ENCODE assay signal across 1 cellular context in the genomic region with DNA sequence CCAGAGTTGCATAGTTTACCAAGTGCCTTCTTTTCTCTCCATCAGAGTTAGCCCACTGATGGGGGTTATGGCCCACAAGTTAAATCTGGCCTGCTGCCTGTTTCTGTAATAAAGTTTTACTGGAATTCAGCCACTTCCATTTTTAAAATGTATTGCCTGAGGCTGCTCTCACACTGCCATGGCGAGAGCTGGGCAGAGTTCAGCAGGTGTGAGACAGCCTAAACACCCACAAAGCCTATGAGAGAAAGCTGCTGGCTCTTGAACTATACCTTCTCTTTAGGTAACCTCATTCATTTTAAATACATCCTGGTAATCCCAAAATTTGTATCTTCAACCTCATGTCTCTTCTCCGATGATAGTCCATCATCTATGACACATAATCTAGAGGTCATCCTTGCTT.
TF ChIP-seq lines count a peak whose summit lies in the region.

No MANE protein-coding gene starts in this region.

TF ChIP-seq in HepG2, 621 proteins besides CTCF, POLR2A, EP300 and RAD21 (continued from another document):
- TF ChIP-seq ZNF318 (CRISPR knock-in tag; IDR thresholded peaks at IDR 0.05) (no peak), ZNF772 (CRISPR knock-in tag; IDR thresholded peaks at IDR 0.05) (no peak), ZNF556 (CRISPR knock-in tag; IDR thresholded peaks at IDR 0.05; ENCODE audit: borderline replicate concordance) (no peak), TARDBP (CRISPR knock-in tag; IDR thresholded peaks at IDR 0.05) (no peak), ZNF343 (CRISPR knock-in tag; IDR thresholded peaks at IDR 0.05) (no peak), MYPOP (CRISPR knock-in tag; IDR thresholded peaks at IDR 0.05) (no peak), BORCS8-MEF2B (CRISPR knock-in tag; IDR thresholded peaks at IDR 0.05) (no peak), MAFG (CRISPR knock-in tag; IDR thresholded peaks at IDR 0.05) (no peak)
- TF ChIP-seq, protein P1, sequence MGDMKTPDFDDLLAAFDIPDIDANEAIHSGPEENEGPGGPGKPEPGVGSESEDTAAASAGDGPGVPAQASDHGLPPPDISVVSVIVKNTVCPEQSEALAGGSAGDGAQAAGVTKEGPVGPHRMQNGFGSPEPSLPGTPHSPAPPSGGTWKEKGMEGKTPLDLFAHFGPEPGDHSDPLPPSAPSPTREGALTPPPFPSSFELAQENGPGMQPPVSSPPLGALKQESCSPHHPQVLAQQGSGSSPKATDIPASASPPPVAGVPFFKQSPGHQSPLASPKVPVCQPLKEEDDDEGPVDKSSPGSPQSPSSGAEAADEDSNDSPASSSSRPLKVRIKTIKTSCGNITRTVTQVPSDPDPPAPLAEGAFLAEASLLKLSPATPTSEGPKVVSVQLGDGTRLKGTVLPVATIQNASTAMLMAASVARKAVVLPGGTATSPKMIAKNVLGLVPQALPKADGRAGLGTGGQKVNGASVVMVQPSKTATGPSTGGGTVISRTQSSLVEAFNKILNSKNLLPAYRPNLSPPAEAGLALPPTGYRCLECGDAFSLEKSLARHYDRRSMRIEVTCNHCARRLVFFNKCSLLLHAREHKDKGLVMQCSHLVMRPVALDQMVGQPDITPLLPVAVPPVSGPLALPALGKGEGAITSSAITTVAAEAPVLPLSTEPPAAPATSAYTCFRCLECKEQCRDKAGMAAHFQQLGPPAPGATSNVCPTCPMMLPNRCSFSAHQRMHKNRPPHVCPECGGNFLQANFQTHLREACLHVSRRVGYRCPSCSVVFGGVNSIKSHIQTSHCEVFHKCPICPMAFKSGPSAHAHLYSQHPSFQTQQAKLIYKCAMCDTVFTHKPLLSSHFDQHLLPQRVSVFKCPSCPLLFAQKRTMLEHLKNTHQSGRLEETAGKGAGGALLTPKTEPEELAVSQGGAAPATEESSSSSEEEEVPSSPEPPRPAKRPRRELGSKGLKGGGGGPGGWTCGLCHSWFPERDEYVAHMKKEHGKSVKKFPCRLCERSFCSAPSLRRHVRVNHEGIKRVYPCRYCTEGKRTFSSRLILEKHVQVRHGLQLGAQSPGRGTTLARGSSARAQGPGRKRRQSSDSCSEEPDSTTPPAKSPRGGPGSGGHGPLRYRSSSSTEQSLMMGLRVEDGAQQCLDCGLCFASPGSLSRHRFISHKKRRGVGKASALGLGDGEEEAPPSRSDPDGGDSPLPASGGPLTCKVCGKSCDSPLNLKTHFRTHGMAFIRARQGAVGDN (CRISPR knock-in tag; IDR thresholded peaks at IDR 0.05) = no peak
